In the genomic region with DNA sequence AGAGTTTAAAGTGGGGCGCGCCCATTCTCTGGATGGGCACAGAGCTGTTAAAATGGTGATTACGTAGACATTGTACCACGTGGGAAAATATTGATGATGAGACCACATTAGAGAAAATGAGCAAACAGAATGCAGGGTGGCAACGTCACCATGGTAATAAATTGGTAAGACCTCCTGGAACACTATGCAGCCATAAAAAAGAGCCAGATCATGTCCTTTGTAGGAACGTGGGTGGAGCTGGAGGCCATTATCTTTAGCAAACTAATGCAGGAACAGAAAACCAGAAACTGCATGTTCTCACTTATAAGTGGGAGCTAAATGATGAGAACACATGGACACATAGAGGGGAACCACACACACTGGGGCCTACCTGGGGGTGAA, we compare ENCODE assay signal across 3 cellular contexts.
TF ChIP-seq lines count a peak whose summit lies in the region.

No MANE protein-coding gene starts in this region.

TF ChIP-seq in HepG2, 621 proteins besides CTCF, POLR2A, EP300 and RAD21:
- peak; percentile 43 for TF ChIP-seq CREB1 (IDR thresholded peaks at IDR 0.05)
- TF ChIP-seq CREB1 (CRISPR knock-in tag; IDR thresholded peaks at IDR 0.05): no peak
- TF ChIP-seq DMAP1 (CRISPR knock-in tag; IDR thresholded peaks at IDR 0.05): no peak

TF ChIP-seq in GM12878, 131 proteins besides CTCF, POLR2A, EP300 and RAD21 (continues in another document):
- TF ChIP-seq CHD2 (IDR thresholded peaks at IDR 0.05; ENCODE audit: borderline replicate concordance, low read depth, low read length) (no peak), IKZF2 (IDR thresholded peaks at IDR 0.05) (no peak), WRNIP1 (IDR thresholded peaks at IDR 0.05; ENCODE audit: borderline replicate concordance, low read depth, low read length) (no peak), ZNF384 (IDR thresholded peaks at IDR 0.05; ENCODE audit: borderline replicate concordance, low read depth, low read length) (no peak), BCL11A (IDR thresholded peaks at IDR 0.05; ENCODE audit: low read depth, low read length) (no peak), ZNF622 (IDR thresholded peaks at IDR 0.05) (no peak), CUX1 (IDR thresholded peaks at IDR 0.05; ENCODE audit: insufficient replicate concordance, low read depth, low read length) (no peak), ELK1 (IDR thresholded peaks at IDR 0.05; ENCODE audit: low read depth, low read length) (no peak), SMARCA5 (IDR thresholded peaks at IDR 0.05) (no peak), PML (IDR thresholded peaks at IDR 0.05; ENCODE audit: low read length) (no peak), ZNF217 (IDR thresholded peaks at IDR 0.05) (no peak; the same call in 1 of the 2 replicates), JUNB (IDR thresholded peaks at IDR 0.05) (no peak), FOXK2 (IDR thresholded peaks at IDR 0.05) (no peak), ATF7 (IDR thresholded peaks at IDR 0.05; ENCODE audit: low read depth) (no peak), ASH2L (IDR thresholded peaks at IDR 0.05; ENCODE audit: borderline replicate concordance, low read depth) (no peak)
- TF ChIP-seq, protein P1, sequence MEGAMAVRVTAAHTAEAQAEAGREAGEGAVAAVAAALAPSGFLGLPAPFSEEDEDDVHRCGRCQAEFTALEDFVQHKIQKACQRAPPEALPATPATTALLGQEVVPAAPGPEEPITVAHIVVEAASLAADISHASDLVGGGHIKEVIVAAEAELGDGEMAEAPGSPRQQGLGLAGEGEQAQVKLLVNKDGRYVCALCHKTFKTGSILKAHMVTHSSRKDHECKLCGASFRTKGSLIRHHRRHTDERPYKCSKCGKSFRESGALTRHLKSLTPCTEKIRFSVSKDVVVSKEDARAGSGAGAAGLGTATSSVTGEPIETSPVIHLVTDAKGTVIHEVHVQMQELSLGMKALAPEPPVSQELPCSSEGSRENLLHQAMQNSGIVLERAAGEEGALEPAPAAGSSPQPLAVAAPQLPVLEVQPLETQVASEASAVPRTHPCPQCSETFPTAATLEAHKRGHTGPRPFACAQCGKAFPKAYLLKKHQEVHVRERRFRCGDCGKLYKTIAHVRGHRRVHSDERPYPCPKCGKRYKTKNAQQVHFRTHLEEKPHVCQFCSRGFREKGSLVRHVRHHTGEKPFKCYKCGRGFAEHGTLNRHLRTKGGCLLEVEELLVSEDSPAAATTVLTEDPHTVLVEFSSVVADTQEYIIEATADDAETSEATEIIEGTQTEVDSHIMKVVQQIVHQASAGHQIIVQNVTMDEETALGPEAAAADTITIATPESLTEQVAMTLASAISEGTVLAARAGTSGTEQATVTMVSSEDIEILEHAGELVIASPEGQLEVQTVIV (IDR thresholded peaks at IDR 0.05; ENCODE audit: borderline replicate concordance, partially characterized antibody): no peak
- TF ChIP-seq, protein P2, sequence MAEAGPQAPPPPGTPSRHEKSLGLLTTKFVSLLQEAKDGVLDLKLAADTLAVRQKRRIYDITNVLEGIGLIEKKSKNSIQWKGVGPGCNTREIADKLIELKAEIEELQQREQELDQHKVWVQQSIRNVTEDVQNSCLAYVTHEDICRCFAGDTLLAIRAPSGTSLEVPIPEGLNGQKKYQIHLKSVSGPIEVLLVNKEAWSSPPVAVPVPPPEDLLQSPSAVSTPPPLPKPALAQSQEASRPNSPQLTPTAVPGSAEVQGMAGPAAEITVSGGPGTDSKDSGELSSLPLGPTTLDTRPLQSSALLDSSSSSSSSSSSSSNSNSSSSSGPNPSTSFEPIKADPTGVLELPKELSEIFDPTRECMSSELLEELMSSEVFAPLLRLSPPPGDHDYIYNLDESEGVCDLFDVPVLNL (IDR thresholded peaks at IDR 0.05; ENCODE audit: low read depth, low read length): no peak

TF ChIP-seq in H1, 55 proteins besides CTCF, POLR2A, EP300 and RAD21:
- TF ChIP-seq POU5F1 (IDR thresholded peaks at IDR 0.05; ENCODE audit: low read depth, low read length) (no peak), ATF3 (IDR thresholded peaks at IDR 0.05; ENCODE audit: insufficient read depth, low read depth, low read length) (no peak), SUZ12 (IDR thresholded peaks at IDR 0.05; ENCODE audit: low read length) (no peak), CHD2 (IDR thresholded peaks at IDR 0.05; ENCODE audit: low read length) (no peak), BACH1 (IDR thresholded peaks at IDR 0.05; ENCODE audit: low read length) (no peak), SP4 (IDR thresholded peaks at IDR 0.05; ENCODE audit: low read length) (no peak), CEBPB (IDR thresholded peaks at IDR 0.05; ENCODE audit: low read depth, low read length) (no peak), JUN (IDR thresholded peaks at IDR 0.05; ENCODE audit: low read depth, low read length) (no peak), RBBP5 (IDR thresholded peaks at IDR 0.05; ENCODE audit: borderline replicate concordance, low read depth, low read length) (no peak), KDM1A (IDR thresholded peaks at IDR 0.05; ENCODE audit: borderline replicate concordance, low read length) (no peak), SIN3A (conservative IDR thresholded peaks at IDR 0.05 in 1 of 2, IDR thresholded peaks at IDR 0.05 in 1 of 2; ENCODE audit: low read depth in 1 of 2, low read length in 2 of 2) (no peak), SIRT6 (IDR thresholded peaks at IDR 0.05; ENCODE audit: low read length) (no peak), TAF1 (IDR thresholded peaks at IDR 0.05; ENCODE audit: low read depth, low read length) (no peak), ZNF274 (IDR thresholded peaks at IDR 0.05; ENCODE audit: borderline replicate concordance, extremely low read depth, low read length) (no peak), CBX5 (IDR thresholded peaks at IDR 0.05; ENCODE audit: low read depth, low read length) (no peak)
- TF ChIP-seq, protein P3, sequence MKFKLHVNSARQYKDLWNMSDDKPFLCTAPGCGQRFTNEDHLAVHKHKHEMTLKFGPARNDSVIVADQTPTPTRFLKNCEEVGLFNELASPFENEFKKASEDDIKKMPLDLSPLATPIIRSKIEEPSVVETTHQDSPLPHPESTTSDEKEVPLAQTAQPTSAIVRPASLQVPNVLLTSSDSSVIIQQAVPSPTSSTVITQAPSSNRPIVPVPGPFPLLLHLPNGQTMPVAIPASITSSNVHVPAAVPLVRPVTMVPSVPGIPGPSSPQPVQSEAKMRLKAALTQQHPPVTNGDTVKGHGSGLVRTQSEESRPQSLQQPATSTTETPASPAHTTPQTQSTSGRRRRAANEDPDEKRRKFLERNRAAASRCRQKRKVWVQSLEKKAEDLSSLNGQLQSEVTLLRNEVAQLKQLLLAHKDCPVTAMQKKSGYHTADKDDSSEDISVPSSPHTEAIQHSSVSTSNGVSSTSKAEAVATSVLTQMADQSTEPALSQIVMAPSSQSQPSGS (IDR thresholded peaks at IDR 0.05; ENCODE audit: low read length): no peak
- TF ChIP-seq, protein P4, sequence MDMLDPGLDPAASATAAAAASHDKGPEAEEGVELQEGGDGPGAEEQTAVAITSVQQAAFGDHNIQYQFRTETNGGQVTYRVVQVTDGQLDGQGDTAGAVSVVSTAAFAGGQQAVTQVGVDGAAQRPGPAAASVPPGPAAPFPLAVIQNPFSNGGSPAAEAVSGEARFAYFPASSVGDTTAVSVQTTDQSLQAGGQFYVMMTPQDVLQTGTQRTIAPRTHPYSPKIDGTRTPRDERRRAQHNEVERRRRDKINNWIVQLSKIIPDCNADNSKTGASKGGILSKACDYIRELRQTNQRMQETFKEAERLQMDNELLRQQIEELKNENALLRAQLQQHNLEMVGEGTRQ (IDR thresholded peaks at IDR 0.05; ENCODE audit: low read length): no peak
